In the genomic region with DNA sequence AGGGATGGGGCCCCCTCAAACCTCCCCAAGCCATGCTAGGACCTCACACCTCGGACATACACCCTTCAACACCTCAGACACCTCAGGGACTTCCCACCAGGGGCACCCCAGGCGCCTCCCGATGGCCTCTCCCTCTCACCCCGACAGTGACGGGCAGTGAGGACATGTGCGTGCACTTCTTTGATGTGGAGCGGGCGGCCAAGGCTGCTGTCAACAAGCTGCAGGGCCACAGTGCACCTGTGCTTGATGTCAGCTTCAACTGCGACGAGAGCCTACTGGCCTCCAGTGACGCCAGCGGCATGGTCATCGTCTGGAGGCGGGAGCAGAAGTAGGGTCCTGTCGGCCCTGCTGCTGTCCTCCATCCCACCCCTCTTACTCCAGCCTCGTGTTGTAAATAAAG, we compare ENCODE assay signal across 27 cellular contexts.
"Had no signal": no experiment of that assay in that cellular context is flagged by ENCODE, and none has a peak within 500 bp of the region (broad histone marks: within the 10 kb centered on the region; RNA-seq: fewer than 3 reads in every experiment).

No MANE protein-coding gene starts in this region.

- H3K4me3 ChIP-seq: stomach, suprapubic skin, testis, thoracic aorta, thyroid gland, tibial artery, tibial nerve, transverse colon, upper lobe of left lung, upper lobe of right lung, uterus, vagina had no signal

- H3K4me1 ChIP-seq: stomach, suprapubic skin, testis, thyroid gland, tibial artery, tibial nerve, transverse colon, upper lobe of left lung, upper lobe of right lung, uterus, vagina had no signal

- FAIRE-seq: urothelium cell line had no signal

- ATAC-seq: stimulated activated effector memory CD8-positive, alpha-beta T cell treated with anti-CD3 and anti-CD28 coated beads, Interleukin-12 subunit alpha, Interleukin-12 subunit beta, amount 100 ng/mL, for 72 hours; stimulated activated memory B cell treated with anti-CD40 and anti-IgM and Interleukin-4, amounts not matched to agents 10 μg/mL and 1 μg/mL and 100 μg/mL, for 72 hours; stimulated activated naive B cell treated with anti-CD40 and anti-IgM and Interleukin-4, amounts not matched to agents 10 μg/mL and 1 μg/mL and 100 μg/mL, for 72 hours; stimulated activated naive CD8-positive, alpha-beta T cell treated with anti-CD3 and anti-CD28 coated beads, Interleukin-15, amount 100 ng/mL, for 72 hours; stimulated activated naive CD8-positive, alpha-beta T cell treated with anti-CD3 and anti-CD28 coated beads, Interleukin-15, Interleukin-2, amounts not matched to agents 100 U/mL and 50 U/mL, for 24 hours; upper lobe of right lung had no signal

- H3K27me3 ChIP-seq: stomach, suprapubic skin, testis, thyroid gland, tibial artery, tibial nerve, transverse colon, upper lobe of left lung, upper lobe of right lung, uterus, vagina had no signal

- H3K9me3 ChIP-seq: stomach, suprapubic skin, testis, thoracic aorta, thyroid gland, tibial artery, tibial nerve, transverse colon, upper lobe of left lung, upper lobe of right lung, uterus, vagina had no signal

- H3K27ac ChIP-seq: stomach, suprapubic skin, testis, thoracic aorta, thyroid gland, tibial artery, tibial nerve, transverse colon, upper lobe of left lung, upper lobe of right lung, uterus, vagina had no signal

- DNase-seq: stimulated activated CD4-positive, alpha-beta T cell treated with anti-CD3 and anti-CD28 coated beads, Interleukin-2, amount 100 ng/mL, for 48 hours; stimulated activated CD4-positive, alpha-beta T cell treated with anti-CD3 and anti-CD28 coated beads, Interleukin-4, amount 100 ng/mL, for 1 hour; stimulated activated CD4-positive, alpha-beta T cell treated with anti-CD3 and anti-CD28 coated beads, Interleukin-4, amount 100 ng/mL, for 24 hours; stimulated activated CD4-positive, alpha-beta T cell treated with anti-CD3 and anti-CD28 coated beads, Interleukin-4, amount 100 ng/mL, for 4 hours; stimulated activated CD8-positive, alpha-beta memory T cell treated with anti-CD3 and anti-CD28 coated beads, Interleukin-4, amount 100 ng/mL, for 48 hours; stimulated activated naive B cell treated with anti-CD40 and anti-IgM and Interleukin-4, amounts not matched to agents 10 μg/mL and 1 μg/mL and 100 μg/mL, for 72 hours; stimulated activated naive CD4-positive, alpha-beta T cell; stimulated activated naive CD4-positive, alpha-beta T cell treated with Interleukin-2 at 50 U/mL for 16 hours; stimulated activated naive CD8-positive, alpha-beta T cell treated with anti-CD3 and anti-CD28 coated beads, Interleukin-15, amount 100 ng/mL, for 72 hours; stimulated activated naive CD8-positive, alpha-beta T cell treated with anti-CD3 and anti-CD28 coated beads, Interleukin-15, Interleukin-2, amounts not matched to agents 100 U/mL and 50 U/mL, for 24 hours; stomach; substantia nigra; testis; thyroid gland; tibial artery; transverse colon; trophoblast cell; upper lobe of left lung; upper lobe of right lung; uterus had no signal

- H3K36me3 ChIP-seq: uterus had no signal
